Comparison of ENCODE assay signal across 8 cellular contexts in the genomic region with DNA sequence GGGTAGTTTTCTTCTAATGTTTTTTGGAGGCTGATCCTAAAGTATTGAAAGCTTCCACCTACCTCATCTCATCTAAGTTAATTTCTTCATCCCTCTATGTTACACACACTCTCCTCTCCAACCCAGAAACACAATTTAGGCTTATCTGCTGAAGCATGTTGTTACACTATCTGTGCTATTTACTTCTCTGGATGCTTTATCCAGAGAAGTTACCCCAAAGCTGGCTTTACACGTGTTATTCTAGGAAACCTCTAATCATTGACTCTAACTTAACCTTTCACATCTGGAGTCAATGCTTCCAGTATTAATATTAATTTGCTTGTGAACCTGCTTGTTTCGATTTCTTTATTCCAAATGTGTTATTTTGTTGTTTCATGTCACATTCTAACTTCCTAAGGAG.
"Had no signal": no experiment of that assay in that cellular context is flagged by ENCODE, and none has a peak within 500 bp of the region (broad histone marks: within the 10 kb centered on the region; RNA-seq: fewer than 3 reads in every experiment).

No MANE protein-coding gene starts in this region.

- H3K4me3 ChIP-seq: GM12878 had no signal

- DNase-seq: GDM1, GF-D8 had no signal

- ATAC-seq: GM12878 had no signal

- FAIRE-seq: G401.6, GM12878, GM12891, GM12892, GM18507, GM19239 had no signal
